ENCODE assay signal across 8 cellular contexts in genomic region chr11:65504671-65505433, GRCh38. TPM values are rescaled to one million over a fixed set of nuclear protein-coding genes. Genes with fewer than 3 reads are reported as not detected.
DNase-seq lines count a peak whose midpoint lies in the region; ATAC-seq and TF ChIP-seq lines count a peak whose summit lies in the region.

No MANE protein-coding gene starts in this region.

- H3K4me1 ChIP-seq in cardiac muscle cell (ENCODE audit: low read depth) (peaks cover 16% of the 10 kb centered on the region), left lung (peaks cover 3 to 46% of the 10 kb centered on the region in 2 donors), transverse colon (peaks cover 5 to 49% (median 35%) of the 10 kb centered on the region in 4 donors)

- no peak for TF ChIP-seq EP300 in transverse colon (IDR thresholded peaks at IDR 0.05; ENCODE audit: low read depth)

- H3K36me3 ChIP-seq in cardiac muscle cell (peaks cover 60% of the 10 kb centered on the region), left lung (peaks cover 4 to 58% of the 10 kb centered on the region in 2 donors), transverse colon (peaks cover 0 to 60% (median 27%) of the 10 kb centered on the region in 4 donors)

- DNase-seq in cardiac muscle cell (ENCODE audit: low read depth in 1 of 2, low spot score in 1 of 2), result peak in 1 of 2 donors; percentile 68
- DNase-seq in Right ventricle myocardium superior, result no peak
- DNase-seq in left lung, result no peak
- no peak for DNase-seq in transverse colon
- DNase-seq in AG08395 (ENCODE audit: low spot score), result no peak
- no peak for DNase-seq in GM13976 (ENCODE audit: low spot score)

- intact Hi-C loops in Right ventricle myocardium superior (cut with DNase I), result loop anchor here (5.0 kb wide), 1 partner anchor 33 kb away; no protein-coding TSS in a partner anchor
- intact Hi-C loops in left lung (cut with DNase I), result loop anchor here (5.0 kb wide), 2 partner anchors 83 to 88 kb away; partner anchors contain the start of gene NEAT1 (in 1 of the 2)
- intact Hi-C loops in transverse colon (cut with DNase I; ENCODE audit: low total_unique reads), result loop anchor here (5.0 kb wide), 1 partner anchor 33 kb away; no protein-coding TSS in a partner anchor

- H3K4me3 ChIP-seq in cardiac muscle cell (peak overlapping the region; percentile 99), left lung (peak overlapping the region; percentile 50 to 77), transverse colon (peak overlapping the region; percentile 74 to 93 (median 88))

- peak overlapping the region; percentile 100 for H3K27ac ChIP-seq in cardiac muscle cell
- H3K27ac ChIP-seq in angular gyrus (ENCODE audit: low read depth, low read length), result peak overlapping the region; percentile 37
- H3K27ac ChIP-seq in left lung, result peak overlapping the region; percentile 98 to 99
- peak overlapping the region; percentile 98 to 100 (median 99) for H3K27ac ChIP-seq in transverse colon

- no peak for ATAC-seq in Right ventricle myocardium superior (ENCODE audit: poor library complexity)
- no peak for ATAC-seq in left lung
- ATAC-seq in GM18517 (IDR thresholded peaks at IDR 0.05; ENCODE audit: unreplicated experiment), result no peak

- TF ChIP-seq CTCF in cardiac muscle cell (IDR thresholded peaks at IDR 0.05; ENCODE audit: low read depth, low read length) (no peak), left lung (IDR thresholded peaks at IDR 0.05) (no peak), transverse colon (IDR thresholded peaks at IDR 0.05) (peak in 1 of 5 experiments; percentile 15), GM13976 (IDR thresholded peaks at IDR 0.05; ENCODE audit: borderline replicate concordance, control extremely low read depth, extremely low read depth, insufficient read depth, missing control alignments) (no peak)

- TF ChIP-seq POLR2A in transverse colon (IDR thresholded peaks at IDR 0.05), result peak; percentile 4

- H3K9me3 ChIP-seq in cardiac muscle cell (ENCODE audit: low read depth), result no peaks in the 10 kb centered on the region
- H3K9me3 ChIP-seq in left lung, result no peaks in the 10 kb centered on the region
- no peaks in the 10 kb centered on the region for H3K9me3 ChIP-seq in transverse colon

- no peaks in the 10 kb centered on the region for H3K27me3 ChIP-seq in cardiac muscle cell
- no peaks in the 10 kb centered on the region for H3K27me3 ChIP-seq in left lung
- H3K27me3 ChIP-seq in transverse colon, result no peaks in the 10 kb centered on the region

- WGBS in transverse colon (ENCODE audit: low coverage in 1 of 2), 2 donors, result 1 to 6% methylated on average over 6 to 7 of the region's 7 CpGs

- in situ Hi-C loops in transverse colon (cut with MboI; ENCODE audit: low pct_ligation_motif_present in 1 of 4, low pct_unique_long_range_greater_than_20kb in 1 of 4, low sequenced_read_pairs in 3 of 4), result loop anchor here (5.0 to 10.0 kb wide), 3 partner anchors 33 to 88 kb away; partner anchors contain the start of gene NEAT1 (in 2 of the 4)
- in situ Hi-C loops in GM13976 (cut with MboI; ENCODE audit: low sequenced_read_pairs, unreplicated experiment), result loop anchor here (5.0 kb wide), 1 partner anchor 148 kb away; no protein-coding TSS in a partner anchor

RNA-seq across cellular contexts. Expression of gene MALAT1, which starts 6.0 kb away (rescaled TPM):
- total RNA-seq in cardiac muscle cell (3,311 and 7,439 TPM in 2 replicates), Right ventricle myocardium superior (5,573 TPM), left lung (over 10,000 TPM; 12,400 to 15,875 TPM), transverse colon (over 10,000 TPM; 17,948 to 48,028 (median 23,406) TPM)
- 16,838 and 18,899 TPM in 2 replicates for polyA plus RNA-seq in cardiac muscle cell

RNA-seq across cellular contexts. Expression of gene SCYL1, which starts 20.0 kb away (rescaled TPM):
- total RNA-seq in cardiac muscle cell (157 and 168 TPM in 2 replicates), Right ventricle myocardium superior (60.5 TPM), left lung (10 to 100 TPM; 81.2 to 82.5 TPM), transverse colon (10 to 100 TPM; 41.0 to 78.4 (median 69.2) TPM)
- polyA plus RNA-seq in cardiac muscle cell, result 139 and 146 TPM in 2 replicates

RNA-seq across cellular contexts. Expression of gene LTBP3, which starts 53.3 kb away (rescaled TPM):
- total RNA-seq in cardiac muscle cell (61.8 and 98.3 TPM in 2 replicates), Right ventricle myocardium superior (73.4 TPM), left lung (100 to 1,000 TPM in 1 of 2 donors, 10 to 100 TPM in 1; 70.8 to 157 TPM), transverse colon (100 to 1,000 TPM in 2 of 4 donors, 10 to 100 TPM in 2; 48.7 to 467 (median 140) TPM)
- polyA plus RNA-seq in cardiac muscle cell, result 53.7 and 60.9 TPM in 2 replicates

Comparison
In these comparisons a context has a peak if more than half of its experiments do, and no peak if none do; other contexts are left out.
1. H3K27ac ChIP-seq: peak in every context shown above with its lines; median percentile 100 in cardiac muscle cell; 99 in transverse colon; 98 in left lung; 37 in angular gyrus.